Comparison of ENCODE assay signal across 19 cellular contexts in genomic region chr19:1925544-1925943, GRCh38. TPM values are rescaled to one million over a fixed set of nuclear protein-coding genes. Genes with fewer than 3 reads are reported as not detected.
DNase-seq lines count a peak whose midpoint lies in the region; ATAC-seq and TF ChIP-seq lines count a peak whose summit lies in the region.
"Had no signal": no experiment of that assay in that cellular context is flagged by ENCODE, and none has a peak within 500 bp of the region (broad histone marks: within the 10 kb centered on the region; RNA-seq: fewer than 3 reads in every experiment).

No MANE protein-coding gene starts in this region.

- no peaks in the 10 kb centered on the region for H3K79me2 ChIP-seq in osteoblast (ENCODE audit: insufficient read depth, low read length)

- peaks cover 33% of the 10 kb centered on the region for H3K36me3 Mint-ChIP-seq in Calu3 (ENCODE audit: insufficient read depth, unreplicated experiment)

- no peak overlapping the region for H3K4me2 ChIP-seq in osteoblast (ENCODE audit: insufficient read depth, low read length)

- POLR2A ChIA-PET in Panc1 (lab: Charles Lee) = no interaction called here

- TF ChIP-seq CTCF in Calu3 (IDR thresholded peaks at IDR 0.05; ENCODE audit: unreplicated experiment) (no peak), Panc1 (IDR thresholded peaks at IDR 0.05) (no peak), osteoblast (IDR thresholded peaks at IDR 0.05; ENCODE audit: extremely low read depth, low read depth, low read length) (no peak)

- ATAC-seq in Panc1 (no peak), GM18498 (IDR thresholded peaks at IDR 0.05; ENCODE audit: unreplicated experiment) (no peak)
- ATAC-seq: Right ventricle myocardium inferior, T-helper 17 cell had no signal

- intact Hi-C loops in Calu3 (cut with micrococcal nuclease; ENCODE audit: unreplicated experiment) (no loop called here), Panc1 (cut with micrococcal nuclease; ENCODE audit: unreplicated experiment) (no loop called here)

- no peak for DNase-seq in Calu3
- DNase-seq in Panc1 (ENCODE audit: low read depth, low spot score) = no peak
- peak; percentile 32 for DNase-seq in osteoblast (ENCODE audit: insufficient read length, low spot score, missing footprints)
- DNase-seq in anterior cingulate cortex (lab: John Stamatoyannopoulos, UW) = no peak
- DNase-seq: AML-193; CD4-positive, alpha-beta T cell; DMS53; EL; GOT3; HFFc6; NCI-H1417 treated with DMSO at 0.1 percent for 48 hours; NCI-H187 treated with DMSO at 0.1 percent for 48 hours; NCI-H2227 treated with DMSO at 0.1 percent for 48 hours; NCI-H510A treated with DMSO at 0.1 percent for 48 hours; NCI-H774; Peyer's patch; T-helper 17 cell had no signal

- H2AFZ ChIP-seq in osteoblast (ENCODE audit: low read length) = no peak overlapping the region

- H3K27ac Mint-ChIP-seq in Calu3 (ENCODE audit: unreplicated experiment) = no peak overlapping the region
- H3K27ac Mint-ChIP-seq: CD4-positive, alpha-beta T cell; HFFc6; T-helper 17 cell had no signal

- no peaks in the 10 kb centered on the region for H3K9me3 Mint-ChIP-seq in Calu3 (ENCODE audit: low read depth, unreplicated experiment)
- H3K9me3 Mint-ChIP-seq: CD4-positive, alpha-beta T cell; HFFc6 had no signal

- no peaks in the 10 kb centered on the region for H3K4me1 Mint-ChIP-seq in Calu3 (ENCODE audit: low read depth, unreplicated experiment)

- no peak overlapping the region for H3K27ac ChIP-seq in Panc1 (ENCODE audit: low read length)
- no peak overlapping the region for H3K27ac ChIP-seq in osteoblast (ENCODE audit: low read depth, low read length)
- H3K27ac ChIP-seq: Peyer's patch had no signal

- H3K36me3 ChIP-seq in Panc1 (ENCODE audit: control insufficient read depth, insufficient read depth, low read length) (no peaks in the 10 kb centered on the region), osteoblast (ENCODE audit: insufficient read depth, low read length) (peaks cover 29% of the 10 kb centered on the region)

- H3K27me3 Mint-ChIP-seq in Calu3 (ENCODE audit: unreplicated experiment) = no peaks in the 10 kb centered on the region
- H3K27me3 Mint-ChIP-seq: CD4-positive, alpha-beta T cell; T-helper 17 cell had no signal

- no peaks in the 10 kb centered on the region for H3K27me3 ChIP-seq in Panc1 (ENCODE audit: control insufficient read depth, insufficient read depth, low read length)
- no peaks in the 10 kb centered on the region for H3K27me3 ChIP-seq in osteoblast (ENCODE audit: insufficient read depth, low read length)
- H3K27me3 ChIP-seq: Peyer's patch had no signal

- H3K9me3 ChIP-seq in Panc1 (ENCODE audit: control insufficient read depth, insufficient read depth, low read depth, low read length) (no peaks in the 10 kb centered on the region), osteoblast (ENCODE audit: low read depth, low read length) (no peaks in the 10 kb centered on the region)
- H3K9me3 ChIP-seq: Peyer's patch had no signal

- H3K4me3 Mint-ChIP-seq in Calu3 (ENCODE audit: low read depth, unreplicated experiment) = no peak overlapping the region
- H3K4me3 Mint-ChIP-seq: CD4-positive, alpha-beta T cell; HFFc6; T-helper 17 cell had no signal

- H3K4me3 ChIP-seq in Panc1 (ENCODE audit: low read depth in 2 of 2, low read length in 2 of 2) (no peak overlapping the region), osteoblast (ENCODE audit: insufficient read depth, low read length) (no peak overlapping the region)
- H3K4me3 ChIP-seq: Peyer's patch had no signal

- in situ Hi-C loops in Panc1 (cut with HindIII; ENCODE audit: low pct_unique_long_range_greater_than_20kb, low sequenced_read_pairs) = no loop called here

- CTCF ChIA-PET in Calu3 (lab: Charles Lee) = interaction anchor here (0.6 kb wide), 1 partner anchor 61 kb away, joined by 4 read pairs; no protein-coding TSS in a partner anchor
- CTCF ChIA-PET in Panc1 (lab: Charles Lee) = no interaction called here

- H3K4me1 ChIP-seq in Panc1 (ENCODE audit: control insufficient read depth, insufficient read depth, low read length) (no peaks in the 10 kb centered on the region; the same call in 1 of the 2 replicates), osteoblast (ENCODE audit: insufficient read depth, low read length) (peaks cover 9% of the 10 kb centered on the region)

- BruUV-seq in Calu3 (replicated peaks; lab: Mats Ljungman, UMichigan) (TSS peak; percentile 89), Panc1 (replicated peaks; lab: Mats Ljungman, UMichigan) (TSS peak; percentile 94)

- H4K20me1 ChIP-seq in osteoblast (ENCODE audit: insufficient read depth, low read length) = no peaks in the 10 kb centered on the region

RNA-seq across cellular contexts. Expression of gene CSNK1G2, which starts 15.4 kb away (rescaled TPM):
- total RNA-seq in Calu3 (2022) (54.5 and 59.2 TPM in 2 replicates), Panc1 (2021; ENCODE audit: unreplicated experiment) (65.8 TPM), osteoblast (68.8 and 70.1 TPM in 2 replicates)
- polyA plus RNA-seq in Panc1 (2012; ENCODE audit: insufficient read length) = 121 TPM

RNA-seq across cellular contexts. Expression of gene ADAT3, which starts 20.3 kb away (rescaled TPM):
- total RNA-seq in Calu3 (2022) (6.7 TPM in 2 replicates), Panc1 (2021; ENCODE audit: unreplicated experiment) (8.9 TPM), osteoblast (3.3 and 3.8 TPM in 2 replicates)
- polyA plus RNA-seq in Panc1 (2012; ENCODE audit: insufficient read length) = 8.5 TPM

RNA-seq across cellular contexts. Expression of gene SCAMP4, which starts 20.3 kb away (rescaled TPM):
- total RNA-seq in Calu3 (2022) (64.2 and 80.5 TPM in 2 replicates), Panc1 (2021; ENCODE audit: unreplicated experiment) (98.4 TPM), osteoblast (55.7 and 70.6 TPM in 2 replicates)
- polyA plus RNA-seq in Panc1 (2012; ENCODE audit: insufficient read length) = 94.3 TPM

RNA-seq across cellular contexts. Expression of gene ABHD17A, which starts 40.2 kb away (rescaled TPM):
- total RNA-seq in Calu3 (2022) = 35.2 and 36.9 TPM in 2 replicates
- 57.1 TPM for total RNA-seq in Panc1 (2021; ENCODE audit: unreplicated experiment)
- polyA plus RNA-seq in Panc1 (2012; ENCODE audit: insufficient read length) = 92.3 TPM
- 49.5 and 52.5 TPM in 2 replicates for total RNA-seq in osteoblast
